Comparison of ENCODE assay signal across 8 cellular contexts in the genomic region with DNA sequence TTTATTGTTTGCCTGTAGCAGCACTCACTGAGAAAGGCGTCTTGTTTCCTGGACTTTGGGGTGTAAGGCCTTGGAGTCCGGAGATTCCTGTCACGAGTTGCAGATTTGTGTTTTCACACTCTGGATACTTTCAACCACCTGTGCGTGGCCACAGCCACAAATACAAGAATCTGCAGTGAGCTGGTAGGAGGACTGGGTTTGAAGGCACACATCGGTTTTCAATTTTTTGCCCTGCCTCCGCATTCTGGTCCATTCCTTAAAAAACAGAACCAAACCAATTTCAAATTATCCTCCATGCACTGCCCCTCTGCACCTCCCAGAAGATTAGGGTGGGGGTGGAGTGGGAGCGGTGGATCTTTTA. TPM values are rescaled to one million over a fixed set of nuclear protein-coding genes. Genes with fewer than 3 reads are reported as not detected.
DNase-seq lines count a peak whose midpoint lies in the region; ATAC-seq and TF ChIP-seq lines count a peak whose summit lies in the region.

No MANE protein-coding gene starts in this region.

- peaks cover 15% of the 10 kb centered on the region for H3K79me2 ChIP-seq in mesendoderm (ENCODE audit: control insufficient read depth, insufficient read depth, low read length)

- H2BK120ac ChIP-seq in mesendoderm (ENCODE audit: low read depth, low read length), result no peak overlapping the region

- no peak overlapping the region for H2AK5ac ChIP-seq in mesendoderm (ENCODE audit: low read length)

- peak overlapping the region in 3 of 4 donors; percentile 76 to 86 (median 83) for H3K27ac ChIP-seq in Peyer's patch
- peak overlapping the region; percentile 38 for H3K27ac ChIP-seq in colonic mucosa
- H3K27ac ChIP-seq in mesendoderm (ENCODE audit: low read depth, low read length), result no peak overlapping the region
- H3K27ac ChIP-seq in upper lobe of left lung, result peak overlapping the region; percentile 83 to 93 (median 92)

- TF ChIP-seq CTCF in Peyer's patch (IDR thresholded peaks at IDR 0.05) (no peak), colonic mucosa (IDR thresholded peaks at IDR 0.05) (no peak), upper lobe of left lung (IDR thresholded peaks at IDR 0.05) (no peak)

- peak overlapping the region; percentile 82 for H3K4me2 ChIP-seq in mesendoderm (ENCODE audit: low read length)

- H2BK5ac ChIP-seq in mesendoderm (ENCODE audit: low read length), result no peak overlapping the region

- peak overlapping the region; percentile 77 for H3K4ac ChIP-seq in mesendoderm (ENCODE audit: low read depth, low read length)

- intact Hi-C loops in colonic mucosa (cut with DNase I), result no loop called here

- no peak overlapping the region for H2BK15ac ChIP-seq in mesendoderm (replicated peaks; ENCODE audit: low read depth)

- no peaks in the 10 kb centered on the region for H3K27me3 ChIP-seq in Peyer's patch
- no peaks in the 10 kb centered on the region for H3K27me3 ChIP-seq in colonic mucosa
- no peaks in the 10 kb centered on the region for H3K27me3 ChIP-seq in mesendoderm (ENCODE audit: insufficient read depth, low read length, poor library complexity)
- H3K27me3 ChIP-seq in upper lobe of left lung, result no peaks in the 10 kb centered on the region

- H4K8ac ChIP-seq in mesendoderm (ENCODE audit: low read depth, low read length), result peak overlapping the region; percentile 79

- no CpG with 5 or more reads among the region's 7 CpGs for WGBS in mesendoderm (ENCODE audit: extremely low coverage, insufficient coverage, low lambda C conversion rate)
- WGBS in upper lobe of left lung, 2 donors, result 4 to 7% methylated on average over 7 of the region's 7 CpGs

- H3K56ac ChIP-seq in mesendoderm (ENCODE audit: low read length), result peak overlapping the region; percentile 88

- H4K5ac ChIP-seq in mesendoderm (ENCODE audit: low read length), result peak overlapping the region; percentile 27

- peaks cover 0 to 14% (median 6%) of the 10 kb centered on the region in 4 donors for H3K4me1 ChIP-seq in Peyer's patch
- peaks cover 3% of the 10 kb centered on the region for H3K4me1 ChIP-seq in colonic mucosa
- H3K4me1 ChIP-seq in mesendoderm (ENCODE audit: control insufficient read depth, low read depth, low read length), result peaks cover 2% of the 10 kb centered on the region
- H3K4me1 ChIP-seq in upper lobe of left lung, result peaks cover 16 to 20% (median 18%) of the 10 kb centered on the region in 4 donors

- ATAC-seq in upper lobe of left lung (ENCODE audit: low FRiP score in 2 of 2), result peak; percentile 11 to 18

- H3K4me3 ChIP-seq in Peyer's patch (peak overlapping the region; percentile 64 to 90 (median 81)), colonic mucosa (peak overlapping the region; percentile 79), mesendoderm (ENCODE audit: low read length) (peak overlapping the region; percentile 81), upper lobe of left lung (peak overlapping the region; percentile 65 to 86 (median 78))

- H3K79me1 ChIP-seq in mesendoderm (ENCODE audit: low read length), result peaks cover 10% of the 10 kb centered on the region

- H3K9me3 ChIP-seq in Peyer's patch, result no peaks in the 10 kb centered on the region
- no peaks in the 10 kb centered on the region for H3K9me3 ChIP-seq in colonic mucosa
- H3K9me3 ChIP-seq in upper lobe of left lung, result no peaks in the 10 kb centered on the region

- H3K23ac ChIP-seq in mesendoderm (ENCODE audit: low read length), result no peak overlapping the region

- H3K36me3 ChIP-seq in Peyer's patch (no peaks in the 10 kb centered on the region), colonic mucosa (no peaks in the 10 kb centered on the region), mesendoderm (ENCODE audit: control insufficient read depth, insufficient read depth, low read length) (no peaks in the 10 kb centered on the region), upper lobe of left lung (no peaks in the 10 kb centered on the region)

- H3K9ac ChIP-seq in colonic mucosa (ENCODE audit: low read depth in 2 of 2, low read length in 2 of 2) (peak overlapping the region; percentile 81 to 89), mesendoderm (ENCODE audit: low read length) (peak overlapping the region; percentile 71)

- no peak for TF ChIP-seq EP300 in upper lobe of left lung (IDR thresholded peaks at IDR 0.05)

- no peak for TF ChIP-seq POLR2A in Peyer's patch (IDR thresholded peaks at IDR 0.05)
- TF ChIP-seq POLR2A in upper lobe of left lung (IDR thresholded peaks at IDR 0.05), result no peak

- H3K18ac ChIP-seq in mesendoderm (ENCODE audit: low read length), result peak overlapping the region; percentile 42

- DNase-seq in stimulated activated CD4-positive, alpha-beta T cell treated with anti-CD3 and anti-CD28 coated beads, Interleukin-4, amount 100 ng/mL, for 24 hours, result peak; percentile 4
- DNase-seq in stimulated activated CD4-positive, alpha-beta T cell treated with anti-CD3 and anti-CD28 coated beads, Interleukin-12 subunit alpha, Interleukin-12 subunit beta, amount 100 ng/mL, for 4 hours, result no peak
- DNase-seq in Peyer's patch (no peak), colonic mucosa (peak; percentile 24), mesendoderm (no peak), upper lobe of left lung (no peak), occipital lobe (lab: John Stamatoyannopoulos, UW) (no peak), 8988T (no peak)

RNA-seq across cellular contexts. Expression of a gene that starts 0.6 kb away (rescaled TPM):
- total RNA-seq in Peyer's patch (100 to 1,000 TPM; 128 to 502 (median 141) TPM), colonic mucosa (10 to 100 TPM; 61.1 to 73.3 TPM), upper lobe of left lung (100 to 1,000 TPM in 3 of 6 donors, 10 to 100 TPM in 3; 56.3 to 325 (median 99.4) TPM), occipital lobe (341 TPM)
- 27.6 TPM for polyA plus RNA-seq in mesendoderm (2013, experiment 1 of 2)
- 28.5 TPM for polyA plus RNA-seq in mesendoderm (2013, experiment 2 of 2)

Comparison
In these comparisons a context has a peak if more than half of its experiments do, and no peak if none do; other contexts are left out.
1. DNase-seq: peak in stimulated activated CD4-positive, alpha-beta T cell treated with anti-CD3 and anti-CD28 coated beads, Interleukin-4, amount 100 ng/mL, for 24 hours (single experiment) and colonic mucosa (single experiment); none in stimulated activated CD4-positive, alpha-beta T cell treated with anti-CD3 and anti-CD28 coated beads, Interleukin-12 subunit alpha, Interleukin-12 subunit beta, amount 100 ng/mL, for 4 hours (single experiment), Peyer's patch (0 of 3), mesendoderm (single experiment), upper lobe of left lung (0 of 2), occipital lobe (single experiment) and 8988T (single experiment).
2. Peak in every context shown above with its lines, with median percentiles within 50 percentile points of each other: H3K4me3 ChIP-seq.